ENCODE assay signal across 12 cellular contexts in the genomic region with DNA sequence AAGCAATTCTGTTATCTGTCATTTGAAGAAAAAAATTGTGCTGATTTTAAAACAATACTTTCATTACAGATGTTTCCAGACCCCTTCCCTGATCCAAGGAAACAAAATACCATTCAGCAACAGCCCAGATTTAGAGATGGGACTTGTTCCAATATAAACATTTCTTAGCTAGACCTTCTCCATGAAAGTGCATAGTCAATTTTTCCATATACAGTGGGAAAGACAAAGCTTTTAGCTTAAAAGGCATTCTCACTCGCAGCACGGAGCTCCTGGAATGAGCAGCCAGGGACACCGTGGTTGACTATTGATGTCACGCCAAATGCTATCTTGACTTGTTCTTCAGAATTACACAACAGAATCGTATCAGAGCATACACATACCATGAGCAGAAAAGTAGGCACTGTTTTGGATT. TPM values are rescaled to one million over a fixed set of nuclear protein-coding genes. Genes with fewer than 3 reads are reported as not detected.
DNase-seq lines count a peak whose midpoint lies in the region; ATAC-seq and TF ChIP-seq lines count a peak whose summit lies in the region.
"Had no signal": no experiment of that assay in that cellular context is flagged by ENCODE, and none has a peak within 500 bp of the region (broad histone marks: within the 10 kb centered on the region; RNA-seq: fewer than 3 reads in every experiment).

No MANE protein-coding gene starts in this region.

- H3K4me1 Mint-ChIP-seq in activated CD4-positive, alpha-beta T cell treated with anti-CD3 and anti-CD28 coated beads, Interleukin-2, amount 10 ng/mL, durations not matched to agents 24 days and 14 days = peaks cover 17% of the 10 kb centered on the region

- peaks cover 44% of the 10 kb centered on the region for H3K27me3 Mint-ChIP-seq in activated CD4-positive, alpha-beta T cell treated with anti-CD3 and anti-CD28 coated beads, Interleukin-2, amount 10 ng/mL, durations not matched to agents 24 days and 14 days

- no peak overlapping the region for H3K4me3 Mint-ChIP-seq in activated CD4-positive, alpha-beta T cell treated with anti-CD3 and anti-CD28 coated beads, Interleukin-2, amount 10 ng/mL, durations not matched to agents 24 days and 14 days
- H3K4me3 Mint-ChIP-seq: T-helper 1 cell treated with Interleukin-12 subunit alpha and Interleukin-12 subunit beta and Interleukin-4 antibody, amounts not matched to agents 30 μg/mL and 1 μg/mL, for 36 hours; type B pancreatic cell had no signal

- CTCF ChIA-PET in HEK293T (lab: Yijun Ruan, JAX) = interaction anchor here (0.6 to 1.3 kb wide), 6 partner anchors 10 to 64 kb away, joined by 3 to 5 read pairs (median 3); partner anchors contain the start of gene LAMA4

- H3K9me3 ChIP-seq in right cardiac atrium (ENCODE audit: control insufficient read depth, low read length) = no peaks in the 10 kb centered on the region
- no peaks in the 10 kb centered on the region for H3K9me3 ChIP-seq in lower lobe of right lung

- in situ Hi-C loops in brain microvascular endothelial cell (cut with HindIII; ENCODE audit: low pct_ligation_motif_present, low sequenced_read_pairs) = no loop called here

- H3K27ac ChIP-seq in brain microvascular endothelial cell (peak overlapping the region; percentile 84), right cardiac atrium (ENCODE audit: low read length) (peak overlapping the region; percentile 14), skin epidermis (peak overlapping the region in 20 of 21 experiments; percentile 5 to 79 (median 50)), lower lobe of right lung (no peak overlapping the region)

- H3K27ac Mint-ChIP-seq in activated CD4-positive, alpha-beta T cell treated with anti-CD3 and anti-CD28 coated beads, Interleukin-2, amount 10 ng/mL, durations not matched to agents 24 days and 14 days = no peak overlapping the region
- H3K27ac Mint-ChIP-seq: T-helper 1 cell treated with Interleukin-12 subunit alpha and Interleukin-12 subunit beta and Interleukin-4 antibody, amounts not matched to agents 30 μg/mL and 1 μg/mL, for 36 hours; type B pancreatic cell had no signal

- DNase-seq in HEK293T (ENCODE audit: extremely low spot score) = peak; percentile 55
- DNase-seq in brain microvascular endothelial cell = peak; percentile 88
- DNase-seq in right cardiac atrium = peak in 2 of 3 donors; percentile 53 to 77
- no peak for DNase-seq in lower lobe of right lung
- no peak for DNase-seq in activated CD4-positive, alpha-beta T cell treated with anti-CD3 and anti-CD28 coated beads, Interleukin-2, amount 10 ng/mL, durations not matched to agents 24 days and 14 days
- DNase-seq in stimulated activated CD4-positive, alpha-beta T cell treated with anti-CD3 and anti-CD28 coated beads, Interleukin-15, amount 100 ng/mL, for 24 hours = no peak
- DNase-seq: NCI-H510A treated with DMSO at 0.1 percent for 48 hours; stimulated activated CD4-positive, alpha-beta T cell treated with anti-CD3 and anti-CD28 coated beads, Interleukin-2, amount 100 ng/mL, for 24 hours had no signal

- peak; percentile 71 to 82 for ATAC-seq in right cardiac atrium
- ATAC-seq in lower lobe of right lung = no peak
- ATAC-seq in GM19351 (IDR thresholded peaks at IDR 0.05; ENCODE audit: unreplicated experiment) = no peak

- H3K4me3 ChIP-seq in brain microvascular endothelial cell (ENCODE audit: low read depth, low read length) = no peak overlapping the region
- H3K4me3 ChIP-seq in right cardiac atrium (ENCODE audit: low read length) = no peak overlapping the region
- H3K4me3 ChIP-seq in skin epidermis = no peak overlapping the region
- H3K4me3 ChIP-seq in lower lobe of right lung = no peak overlapping the region

- WGBS in right cardiac atrium = 13% methylated on average over 5 of the region's 5 CpGs

- POLR2A ChIA-PET in HEK293T (lab: Yijun Ruan, JAX) = interaction anchor here (1.0 to 4.3 kb wide), 3 partner anchors 11 to 21 kb away, joined by 3 to 26 read pairs (median 6); partner anchors contain the start of gene LAMA4

- peaks cover 12% of the 10 kb centered on the region for H3K4me1 ChIP-seq in right cardiac atrium (ENCODE audit: control insufficient read depth, insufficient read depth, low read length)
- H3K4me1 ChIP-seq in lower lobe of right lung = peaks cover 57% of the 10 kb centered on the region

- TF ChIP-seq CTCF in brain microvascular endothelial cell (IDR thresholded peaks at IDR 0.05; ENCODE audit: low read depth, low read length, missing control alignments) (no peak), lower lobe of right lung (IDR thresholded peaks at IDR 0.05) (no peak)

- H3K36me3 Mint-ChIP-seq in activated CD4-positive, alpha-beta T cell treated with anti-CD3 and anti-CD28 coated beads, Interleukin-2, amount 10 ng/mL, durations not matched to agents 24 days and 14 days (ENCODE audit: low read depth) = no peaks in the 10 kb centered on the region

- H3K27me3 ChIP-seq in brain microvascular endothelial cell (replicated peaks) = no peaks in the 10 kb centered on the region
- no peaks in the 10 kb centered on the region for H3K27me3 ChIP-seq in right cardiac atrium (ENCODE audit: control insufficient read depth, insufficient read depth)
- H3K27me3 ChIP-seq in lower lobe of right lung (ENCODE audit: low read depth) = no peaks in the 10 kb centered on the region

- H3K9me3 Mint-ChIP-seq in activated CD4-positive, alpha-beta T cell treated with anti-CD3 and anti-CD28 coated beads, Interleukin-2, amount 10 ng/mL, durations not matched to agents 24 days and 14 days = no peaks in the 10 kb centered on the region
- H3K9me3 Mint-ChIP-seq: T-helper 1 cell treated with Interleukin-12 subunit alpha and Interleukin-12 subunit beta and Interleukin-4 antibody, amounts not matched to agents 30 μg/mL and 1 μg/mL, for 36 hours; type B pancreatic cell had no signal

- intact Hi-C loops in right cardiac atrium (cut with DNase I) (no loop called here), lower lobe of right lung (cut with DNase I) (no loop called here)
- intact Hi-C loops in activated CD4-positive, alpha-beta T cell treated with anti-CD3 and anti-CD28 coated beads, Interleukin-2, amount 10 ng/mL, durations not matched to agents 24 days and 14 days (cut with micrococcal nuclease) = no loop called here

- H3K36me3 ChIP-seq in brain microvascular endothelial cell (replicated peaks) = no peaks in the 10 kb centered on the region
- no peaks in the 10 kb centered on the region for H3K36me3 ChIP-seq in lower lobe of right lung

TF ChIP-seq in HEK293T, 16 proteins besides CTCF, POLR2A, EP300 and RAD21:
- TF ChIP-seq ARNT (IDR thresholded peaks at IDR 0.05) = 0 out of 2 replicates have a peak, but pooled peaks have one; percentile 35
- no peak for TF ChIP-seq FOXM1 (IDR thresholded peaks at IDR 0.05; ENCODE audit: borderline replicate concordance)
- TF ChIP-seq CTBP1 (IDR thresholded peaks at IDR 0.05; ENCODE audit: borderline replicate concordance) = peak; percentile 70; the same call in 1 of the 2 replicates
TF ChIP-seq in HEK293T: peak in this region for 2.

RNA-seq across cellular contexts. Expression of gene LAMA4, which starts 21.5 kb away (rescaled TPM):
- total RNA-seq in right cardiac atrium = 10 to 100 TPM; 32.0 to 45.8 (median 33.4) TPM
- polyA plus RNA-seq in right cardiac atrium = 24.2 TPM
- 91.2 TPM for total RNA-seq in lower lobe of right lung
- total RNA-seq in activated CD4-positive, alpha-beta T cell treated with anti-CD3 and anti-CD28 coated beads, Interleukin-2, amount 10 ng/mL, durations not matched to agents 24 days and 14 days = not detected in 2 replicates

Comparison
In these comparisons a context has a peak if more than half of its experiments do, and no peak if none do; other contexts are left out.
1. DNase-seq: peak in HEK293T (single experiment), brain microvascular endothelial cell (single experiment) and right cardiac atrium (2 of 3); none in lower lobe of right lung (single experiment), activated CD4-positive, alpha-beta T cell treated with anti-CD3 and anti-CD28 coated beads, Interleukin-2, amount 10 ng/mL, durations not matched to agents 24 days and 14 days (single experiment) and stimulated activated CD4-positive, alpha-beta T cell treated with anti-CD3 and anti-CD28 coated beads, Interleukin-15, amount 100 ng/mL, for 24 hours (single experiment).
2. ATAC-seq: peak in right cardiac atrium (2 of 2); none in lower lobe of right lung (0 of 2) and GM19351 (single experiment).
3. RNA of gene LAMA4, which starts 21.5 kb away (total RNA-seq): 91.2 TPM in lower lobe of right lung (single experiment) and 32.0 to 45.8 TPM in right cardiac atrium; not detected in activated CD4-positive, alpha-beta T cell treated with anti-CD3 and anti-CD28 coated beads, Interleukin-2, amount 10 ng/mL, durations not matched to agents 24 days and 14 days; every median in the first group is over 10 times any median in the second.